ENCODE assay signal across 19 cellular contexts in genomic region chr18:24199563-24199962, GRCh38.
A peak's percentile ranks its signal among the peaks of the same experiment; 100 is the strongest.
DNase-seq lines count a peak whose midpoint lies in the region; ATAC-seq and TF ChIP-seq lines count a peak whose summit lies in the region.
"Had no signal": no experiment of that assay in that cellular context is flagged by ENCODE, and none has a peak within 500 bp of the region (broad histone marks: within the 10 kb centered on the region; RNA-seq: fewer than 3 reads in every experiment).

No MANE protein-coding gene starts in this region.

- no peaks in the 10 kb centered on the region for H3K79me1 ChIP-seq in trophoblast cell (ENCODE audit: low read length)

- no peak overlapping the region for H3K14ac ChIP-seq in trophoblast cell (ENCODE audit: low read length)

- intact Hi-C loops in heart right ventricle (cut with DNase I) (no loop called here), left ventricle myocardium inferior (cut with micrococcal nuclease) (no loop called here), left ventricle myocardium superior (cut with micrococcal nuclease) (no loop called here)

- H2AFZ ChIP-seq in trophoblast cell (ENCODE audit: insufficient read depth, low read length, poor library complexity): no peak overlapping the region

- H3K27ac ChIP-seq in heart right ventricle: peak overlapping the region in 1 of 10 donors; percentile 33
- no peak overlapping the region for H3K27ac ChIP-seq in left ventricle myocardium inferior (replicated peaks)
- no peak overlapping the region for H3K27ac ChIP-seq in trophoblast cell (ENCODE audit: low read depth, low read length)
- H3K27ac ChIP-seq: A549, Peyer's patch had no signal

- no peak overlapping the region for H3K9ac ChIP-seq in trophoblast cell (ENCODE audit: low read length)

- H3K9me3 ChIP-seq in heart right ventricle (no peaks in the 10 kb centered on the region), left ventricle myocardium inferior (replicated peaks) (no peaks in the 10 kb centered on the region), trophoblast cell (ENCODE audit: insufficient read depth, low read depth, low read length) (peaks cover 2% of the 10 kb centered on the region)
- H3K9me3 ChIP-seq: A549, Caco-2, HAP-1, Peyer's patch had no signal

- peak overlapping the region; percentile 7 for H3K4me2 ChIP-seq in trophoblast cell (ENCODE audit: low read length)
- H3K4me2 ChIP-seq: A549 had no signal

- TF ChIP-seq CTCF in heart right ventricle (IDR thresholded peaks at IDR 0.05): no peak
- no peak for TF ChIP-seq CTCF in left ventricle myocardium inferior (IDR thresholded peaks at IDR 0.05; ENCODE audit: borderline replicate concordance)

- no peak overlapping the region for H2AK5ac ChIP-seq in trophoblast cell (ENCODE audit: low read length)

- ATAC-seq in heart right ventricle (peak in 6 of 8 donors; percentile 36 to 71 (median 68)), left ventricle myocardium superior (peak; percentile 74), GM18502 (IDR thresholded peaks at IDR 0.05; ENCODE audit: poor library complexity, unreplicated experiment) (no peak)
- ATAC-seq: A549 had no signal

- 59 to 67% methylated on average over 3 of the region's 3 CpGs for WGBS in heart right ventricle, 2 donors
- WGBS in trophoblast cell (ENCODE audit: extremely low coverage, insufficient coverage, insufficient read length): no CpG with 5 or more reads among the region's 3 CpGs

- no peak overlapping the region for H3K4me3 ChIP-seq in heart right ventricle
- no peak overlapping the region for H3K4me3 ChIP-seq in left ventricle myocardium inferior
- H3K4me3 ChIP-seq in trophoblast cell (ENCODE audit: low read depth, low read length): no peak overlapping the region
- H3K4me3 ChIP-seq: A549, HAP-1, Peyer's patch had no signal

- no peak overlapping the region for H3K18ac ChIP-seq in trophoblast cell (ENCODE audit: low read length)

- H3K23ac ChIP-seq in trophoblast cell (ENCODE audit: low read length): no peak overlapping the region

- H4K91ac ChIP-seq in trophoblast cell (ENCODE audit: low read depth, low read length): no peak overlapping the region

- no peak overlapping the region for H2BK12ac ChIP-seq in trophoblast cell (ENCODE audit: low read length)

- H2BK120ac ChIP-seq in trophoblast cell (ENCODE audit: insufficient read depth, low read length, poor library complexity): no peak overlapping the region

- H3K4ac ChIP-seq in trophoblast cell (ENCODE audit: low read depth, low read length): no peak overlapping the region

- no peaks in the 10 kb centered on the region for H3K79me2 ChIP-seq in trophoblast cell (ENCODE audit: control insufficient read depth, insufficient read depth, low read length, poor library complexity)

- DNase-seq in heart right ventricle (no peak), left ventricle myocardium inferior (no peak), left ventricle myocardium superior (no peak), trophoblast cell (no peak), NCI-H1417 treated with DMSO at 0.1 percent for 48 hours (lab: John Stamatoyannopoulos, UW) (no peak), NCI-H510A treated with DMSO at 0.1 percent for 48 hours (lab: John Stamatoyannopoulos, UW) (no peak), inferior parietal cortex (ENCODE audit: extremely low spot score) (no peak)
- DNase-seq: Caco-2; CD4-positive, alpha-beta T cell; Karpas-422; NCI-H1048; NCI-H146; NCI-H2029 treated with DMSO at 0.1 percent for 48 hours; NCI-H446 treated with DMSO at 0.1 percent for 48 hours; NK-92 treated with Interleukin-12 subunit alpha and Interleukin-12 subunit beta, amount 100 ng/mL, for 24 hours; Peyer's patch had no signal

- H3K36me3 ChIP-seq in heart right ventricle (peaks cover 0 to 15% (median 0%) of the 10 kb centered on the region in 9 donors), left ventricle myocardium inferior (peaks cover 14% of the 10 kb centered on the region), trophoblast cell (ENCODE audit: control insufficient read depth in 1 of 2, insufficient read depth in 2 of 2, low read length in 2 of 2) (no peaks in the 10 kb centered on the region)
- H3K36me3 ChIP-seq: HAP-1, Peyer's patch had no signal

- H4K12ac ChIP-seq in trophoblast cell (ENCODE audit: low read depth, low read length): no peak overlapping the region

- H3K27me3 ChIP-seq in heart right ventricle (no peaks in the 10 kb centered on the region), left ventricle myocardium inferior (ENCODE audit: low read depth) (no peaks in the 10 kb centered on the region), trophoblast cell (ENCODE audit: insufficient read depth, low read length) (no peaks in the 10 kb centered on the region)
- H3K27me3 ChIP-seq: Peyer's patch had no signal

- peaks cover 0 to 27% (median 20%) of the 10 kb centered on the region in 9 donors for H3K4me1 ChIP-seq in heart right ventricle
- H3K4me1 ChIP-seq in left ventricle myocardium inferior: peaks cover 44% of the 10 kb centered on the region
- H3K4me1 ChIP-seq in trophoblast cell (ENCODE audit: control insufficient read depth in 1 of 2, insufficient read depth in 2 of 2, low read length in 2 of 2): peaks cover 0 to 2% of the 10 kb centered on the region in 2 experiments
- H3K4me1 ChIP-seq: A549, Caco-2, HAP-1, Peyer's patch had no signal

- H2BK5ac ChIP-seq in trophoblast cell (ENCODE audit: low read depth, low read length, poor library complexity): no peak overlapping the region

- H4K8ac ChIP-seq in trophoblast cell (ENCODE audit: low read depth, low read length): no peak overlapping the region
